Comparison of ENCODE assay signal across 25 cellular contexts in genomic region chr9:95901506-95901905, GRCh38. TPM values are rescaled to one million over a fixed set of nuclear protein-coding genes. Genes with fewer than 3 reads are reported as not detected.
DNase-seq lines count a peak whose midpoint lies in the region; ATAC-seq and TF ChIP-seq lines count a peak whose summit lies in the region.
"Had no signal": no experiment of that assay in that cellular context is flagged by ENCODE, and none has a peak within 500 bp of the region (broad histone marks: within the 10 kb centered on the region; RNA-seq: fewer than 3 reads in every experiment).

No MANE protein-coding gene starts in this region.

- no peak overlapping the region for H2AFZ ChIP-seq in osteoblast (ENCODE audit: low read length)

- H3K4me3 ChIP-seq in LNCaP clone FGC (ENCODE audit: low read depth, low read length), result no peak overlapping the region
- no peak overlapping the region for H3K4me3 ChIP-seq in epithelial cell of esophagus (ENCODE audit: low read length)
- no peak overlapping the region for H3K4me3 ChIP-seq in osteoblast (ENCODE audit: insufficient read depth, low read length)
- H3K4me3 ChIP-seq: K562, lower lobe of right lung, SK-N-MC, thoracic aorta had no signal

- H3K27ac ChIP-seq in RWPE1 (no peak overlapping the region), osteoblast (ENCODE audit: low read depth, low read length) (no peak overlapping the region)
- H3K27ac ChIP-seq: lower lobe of right lung, SK-N-MC, thoracic aorta had no signal

- H4K20me1 ChIP-seq in osteoblast (ENCODE audit: insufficient read depth, low read length), result no peaks in the 10 kb centered on the region

- CTCF ChIA-PET in RWPE1 (lab: Yijun Ruan, JAX), result interaction anchor here (0.6 kb wide), 1 partner anchor 17 kb away, joined by 7 read pairs; no protein-coding TSS in a partner anchor

- DNase-seq in LNCaP clone FGC (ENCODE audit: low read depth) (peak; percentile 91), RWPE1 (ENCODE audit: low spot score) (peak; percentile 52), epithelial cell of esophagus (ENCODE audit: low read depth) (peak; percentile 31), renal cortical epithelial cell (ENCODE audit: low read depth) (peak; percentile 9), cortex of kidney (lab: John Stamatoyannopoulos, UW) (no peak), osteoblast (ENCODE audit: insufficient read length, low spot score, missing footprints) (no peak)
- DNase-seq: activated B cell treated with CpG ODN at 0.5 μM for 24 hours; activated CD4-positive, alpha-beta T cell treated with anti-CD3 and anti-CD28 coated beads, Interleukin-2, amount 50 U/mL, for 48 hours; activated gamma-delta T cell treated with Interleukin-2 at 50 U/mL for 16 hours; AML-193; CD8-positive, alpha-beta T cell; dermis blood vessel endothelial cell; DMS53; GF-D8; immature natural killer cell; lower lobe of right lung; MV-4-11; NCI-H1930; stimulated activated CD4-positive, alpha-beta T cell treated with anti-CD3 and anti-CD28 coated beads, Interleukin-4, amount 100 ng/mL, for 24 hours; stimulated activated naive CD4-positive, alpha-beta T cell treated with Interleukin-2 at 50 U/mL for 16 hours; T-helper 2 cell had no signal

- H3K79me2 ChIP-seq in osteoblast (ENCODE audit: insufficient read depth, low read length), result peaks cover 7% of the 10 kb centered on the region

- no peaks in the 10 kb centered on the region for H3K4me1 ChIP-seq in osteoblast (ENCODE audit: insufficient read depth, low read length)
- H3K4me1 ChIP-seq: lower lobe of right lung had no signal

- TF ChIP-seq POLR2A in GM18505 (IDR thresholded peaks at IDR 0.05; ENCODE audit: borderline replicate concordance, extremely low read depth, insufficient read depth, insufficient read length), result no peak

- H3K9me3 ChIP-seq in osteoblast (ENCODE audit: low read depth, low read length), result no peaks in the 10 kb centered on the region
- H3K9me3 ChIP-seq: lower lobe of right lung, thoracic aorta had no signal

- TF ChIP-seq CTCF in LNCaP clone FGC (IDR thresholded peaks at IDR 0.05; ENCODE audit: control insufficient read depth, extremely low read depth, insufficient read depth) (no peak), RWPE1 (conservative IDR thresholded peaks at IDR 0.05; ENCODE audit: low read depth) (no peak), epithelial cell of esophagus (IDR thresholded peaks at IDR 0.05; ENCODE audit: insufficient read depth, low read depth, low read length, missing control alignments) (no peak), osteoblast (IDR thresholded peaks at IDR 0.05; ENCODE audit: extremely low read depth, low read depth, low read length) (no peak)

- no peaks in the 10 kb centered on the region for H3K36me3 ChIP-seq in osteoblast (ENCODE audit: insufficient read depth, low read length)
- H3K36me3 ChIP-seq: thoracic aorta had no signal

- ATAC-seq in GM18505 (IDR thresholded peaks at IDR 0.05; ENCODE audit: unreplicated experiment), result no peak
- ATAC-seq: CD8-positive, alpha-beta T cell; K562; lower lobe of right lung had no signal

- H3K4me2 ChIP-seq in osteoblast (ENCODE audit: insufficient read depth, low read length), result no peak overlapping the region

- H3K27me3 ChIP-seq in osteoblast (ENCODE audit: insufficient read depth, low read length), result no peaks in the 10 kb centered on the region

- POLR2A ChIA-PET in RWPE1 (lab: Yijun Ruan, JAX; ENCODE audit: low non-redundant PET), result no interaction called here

RNA-seq across cellular contexts. Expression of gene ERCC6L2, which starts 26.0 kb away (rescaled TPM):
- total RNA-seq in renal cortical epithelial cell (55.4 and 146 TPM in 2 replicates), osteoblast (77.5 and 77.8 TPM in 2 replicates)

Comparison
In these comparisons a context has a peak if more than half of its experiments do, and no peak if none do; other contexts are left out.
1. DNase-seq: peak in LNCaP clone FGC (single experiment), RWPE1 (single experiment), epithelial cell of esophagus (single experiment) and renal cortical epithelial cell (single experiment); none in cortex of kidney (single experiment) and osteoblast (single experiment).